1 cellular context compared by ENCODE assay signal in genomic region chr10:77348711-77349110, GRCh38.
TF ChIP-seq lines count a peak whose summit lies in the region.

No MANE protein-coding gene starts in this region.

TF ChIP-seq in SK-N-SH treated with all-trans-retinoic acid at 6 μM for 48 hours, 23 proteins besides CTCF, POLR2A, EP300 and RAD21 (continued from another document):
- TF ChIP-seq SNAI2 (CRISPR knock-in tag; IDR thresholded peaks at IDR 0.05) = no peak
- TF ChIP-seq OSR1 (CRISPR knock-in tag; IDR thresholded peaks at IDR 0.05) = no peak
TF ChIP-seq in SK-N-SH treated with all-trans-retinoic acid at 6 μM for 48 hours: peak in this region for 0.
